In genomic region chr15:99251436-99251821, GRCh38 we compare ENCODE assay signal across 8 cellular contexts. TPM values are rescaled to one million over a fixed set of nuclear protein-coding genes. Genes with fewer than 3 reads are reported as not detected.
DNase-seq lines count a peak whose midpoint lies in the region; ATAC-seq and TF ChIP-seq lines count a peak whose summit lies in the region.

TSS of gene LRRC28 (plus strand) at chr15:99251481. CDS start at chr15:99255958, 4,477 bp downstream.

- no peaks in the 10 kb centered on the region for H3K9me3 ChIP-seq in breast epithelium
- H3K9me3 ChIP-seq in suprapubic skin, result no peaks in the 10 kb centered on the region

- in situ Hi-C loops in GM13977 (cut with MboI; ENCODE audit: low pct_unique_long_range_greater_than_20kb, low sequenced_read_pairs, unreplicated experiment), result loop anchor here (25.0 kb wide), 1 partner anchor 1361 kb away; the partner anchor contains the start of genes ASB7 and LINS1

- no peaks in the 10 kb centered on the region for H3K36me3 ChIP-seq in breast epithelium
- peaks cover 6% of the 10 kb centered on the region for H3K36me3 ChIP-seq in suprapubic skin

- H3K4me1 ChIP-seq in breast epithelium (peaks cover 0 to 13% of the 10 kb centered on the region in 2 donors), suprapubic skin (peaks cover 41% of the 10 kb centered on the region)

- H3K4me3 ChIP-seq in breast epithelium (peak within 1 kb of the TSS; percentile 73 to 79 (median 79)), suprapubic skin (peak within 1 kb of the TSS; percentile 79)

- whole genome bisulfite sequencing in suprapubic skin, result 0% methylated on average over 12 of the region's 41 CpGs

- TF ChIP-seq POLR2A in breast epithelium (IDR thresholded peaks at IDR 0.05) (no peak), suprapubic skin (IDR thresholded peaks at IDR 0.05) (no peak)

- no peak for TF ChIP-seq CTCF in breast epithelium (IDR thresholded peaks at IDR 0.05)
- no peak for TF ChIP-seq CTCF in suprapubic skin (IDR thresholded peaks at IDR 0.05)
- no peak for TF ChIP-seq CTCF in GM13977 (IDR thresholded peaks at IDR 0.05; ENCODE audit: extremely low read depth, insufficient read depth, missing control alignments)

- no peak for TF ChIP-seq EP300 in Ishikawa (IDR thresholded peaks at IDR 0.05; ENCODE audit: borderline replicate concordance)
- no peak for TF ChIP-seq EP300 in suprapubic skin (IDR thresholded peaks at IDR 0.05)

- ATAC-seq in GM18517 (IDR thresholded peaks at IDR 0.05; ENCODE audit: unreplicated experiment) (peak; percentile 31), left lobe of liver (no peak), GM18909 (IDR thresholded peaks at IDR 0.05; ENCODE audit: poor library complexity, unreplicated experiment) (no peak), HG03460 (IDR thresholded peaks at IDR 0.05; ENCODE audit: unreplicated experiment) (no peak)

- H3K27me3 ChIP-seq in breast epithelium (no peaks in the 10 kb centered on the region), suprapubic skin (no peaks in the 10 kb centered on the region)

- DNase-seq in breast epithelium (ENCODE audit: low spot score in 2 of 2) (no peak), left lobe of liver (ENCODE audit: low spot score) (no peak), suprapubic skin (ENCODE audit: low spot score in 2 of 2) (no peak), GM13977 (ENCODE audit: low spot score) (no peak)

- intact Hi-C loops in breast epithelium (cut with DNase I; ENCODE audit: low total_unique reads), result no loop called here

- TF ChIP-seq RAD21 in Ishikawa (IDR thresholded peaks at IDR 0.05; ENCODE audit: low read depth), result no peak

- H3K27ac ChIP-seq in breast epithelium (peak within 1 kb of the TSS; percentile 92 to 93), suprapubic skin (peak within 1 kb of the TSS; percentile 95)

TF ChIP-seq in Ishikawa, 13 proteins besides CTCF, POLR2A, EP300 and RAD21:
- TF ChIP-seq CREB1 (IDR thresholded peaks at IDR 0.05; ENCODE audit: low read depth) (no peak), EGR1 (IDR thresholded peaks at IDR 0.05) (no peak), FOXM1 (IDR thresholded peaks at IDR 0.05; ENCODE audit: borderline replicate concordance, low read depth) (no peak), NFIC (IDR thresholded peaks at IDR 0.05) (peak; percentile 37; the same call in 1 of the 2 replicates), TAF1 (IDR thresholded peaks at IDR 0.05; ENCODE audit: low read depth) (peak; percentile 3; the same call in 1 of the 2 replicates), TCF12 (IDR thresholded peaks at IDR 0.05; ENCODE audit: low read depth) (no peak), ZBTB7A (IDR thresholded peaks at IDR 0.05; ENCODE audit: low read depth) (no peak), REST (IDR thresholded peaks at IDR 0.05; ENCODE audit: low read depth) (no peak), YY1 (IDR thresholded peaks at IDR 0.05; ENCODE audit: low read depth) (no peak)

RNA-seq across cellular contexts. Expression of gene LRRC28, which starts in this region (rescaled TPM):
- total RNA-seq in breast epithelium (10 to 100 TPM; 24.3 to 52.2 (median 44.3) TPM), left lobe of liver (26.9 TPM), suprapubic skin (10 to 100 TPM; 26.4 to 80.5 (median 36.5) TPM)
